Comparison of ENCODE assay signal across 1 cellular context in genomic region chr1:232574867-232575523, GRCh38.
TF ChIP-seq lines count a peak whose summit lies in the region.

No MANE protein-coding gene starts in this region.

TF ChIP-seq in IMR-90, 13 proteins besides CTCF, POLR2A, EP300 and RAD21 (continued from another document):
- no peak for TF ChIP-seq MXI1 (IDR thresholded peaks at IDR 0.05; ENCODE audit: borderline replicate concordance, low read depth, low read length)
- TF ChIP-seq MAFK (IDR thresholded peaks at IDR 0.05; ENCODE audit: low read depth, low read length), result no peak
- no peak for TF ChIP-seq CHD1 (IDR thresholded peaks at IDR 0.05; ENCODE audit: low read depth, low read length)
- no peak for TF ChIP-seq SMC3 (IDR thresholded peaks at IDR 0.05; ENCODE audit: low read depth, low read length)
- TF ChIP-seq CEBPB (IDR thresholded peaks at IDR 0.05; ENCODE audit: low read depth, low read length), result no peak
- no peak for TF ChIP-seq USF2 (IDR thresholded peaks at IDR 0.05; ENCODE audit: low read depth, low read length)
- TF ChIP-seq BHLHE40 (IDR thresholded peaks at IDR 0.05; ENCODE audit: low read depth, low read length), result no peak
